ENCODE assay signal across 1 cellular context in genomic region chr9:134732392-134733110, GRCh38.
TF ChIP-seq lines count a peak whose summit lies in the region.

No MANE protein-coding gene starts in this region.

TF ChIP-seq in GM12878, 131 proteins besides CTCF, POLR2A, EP300 and RAD21 (continued from another document):
- TF ChIP-seq RELB (IDR thresholded peaks at IDR 0.05; ENCODE audit: low read depth) (no peak), BHLHE40 (IDR thresholded peaks at IDR 0.05; ENCODE audit: borderline replicate concordance in 1 of 2, low read depth in 2 of 2, low read length in 1 of 2) (no peak), POLR2AphosphoS2 (IDR thresholded peaks at IDR 0.05; ENCODE audit: low read depth, low read length) (no peak), NRF1 (conservative IDR thresholded peaks at IDR 0.05; ENCODE audit: low read depth, low read length) (no peak), CBX5 (IDR thresholded peaks at IDR 0.05; ENCODE audit: low read depth) (no peak), MEF2B (IDR thresholded peaks at IDR 0.05; ENCODE audit: partially characterized antibody, poor library complexity, severe bottlenecking) (no peak), IKZF1 (conservative IDR thresholded peaks at IDR 0.05) (no peak)
- TF ChIP-seq, protein P1, sequence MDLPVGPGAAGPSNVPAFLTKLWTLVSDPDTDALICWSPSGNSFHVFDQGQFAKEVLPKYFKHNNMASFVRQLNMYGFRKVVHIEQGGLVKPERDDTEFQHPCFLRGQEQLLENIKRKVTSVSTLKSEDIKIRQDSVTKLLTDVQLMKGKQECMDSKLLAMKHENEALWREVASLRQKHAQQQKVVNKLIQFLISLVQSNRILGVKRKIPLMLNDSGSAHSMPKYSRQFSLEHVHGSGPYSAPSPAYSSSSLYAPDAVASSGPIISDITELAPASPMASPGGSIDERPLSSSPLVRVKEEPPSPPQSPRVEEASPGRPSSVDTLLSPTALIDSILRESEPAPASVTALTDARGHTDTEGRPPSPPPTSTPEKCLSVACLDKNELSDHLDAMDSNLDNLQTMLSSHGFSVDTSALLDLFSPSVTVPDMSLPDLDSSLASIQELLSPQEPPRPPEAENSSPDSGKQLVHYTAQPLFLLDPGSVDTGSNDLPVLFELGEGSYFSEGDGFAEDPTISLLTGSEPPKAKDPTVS (IDR thresholded peaks at IDR 0.05; ENCODE audit: low read depth, low read length): no peak
